In the genomic region with DNA sequence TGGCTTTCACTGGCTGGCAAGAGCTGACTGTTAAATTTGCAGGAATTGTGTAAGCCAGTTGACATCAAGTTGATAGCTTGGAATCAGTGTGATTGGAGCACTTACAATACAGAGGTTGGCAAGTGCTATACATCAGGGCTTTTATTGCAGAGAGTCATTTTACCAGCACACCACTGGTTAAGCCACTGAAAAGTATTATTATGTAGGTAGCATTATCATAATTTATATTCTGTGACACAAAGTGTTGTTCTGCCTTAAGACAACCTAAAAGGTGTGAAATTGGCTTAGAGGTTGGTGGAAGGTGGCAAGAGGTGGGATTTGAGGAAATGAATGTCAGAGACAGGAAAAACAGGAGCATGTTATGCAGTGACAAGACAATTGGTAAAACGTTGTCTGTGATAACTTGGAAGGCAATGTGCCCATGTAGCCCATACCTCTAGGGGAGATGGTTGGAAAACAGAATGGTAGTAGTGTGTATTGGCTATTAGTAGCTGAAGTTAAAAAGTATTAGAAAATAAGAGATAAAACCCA, we compare ENCODE assay signal across 15 cellular contexts.
DNase-seq lines count a peak whose midpoint lies in the region; ATAC-seq and TF ChIP-seq lines count a peak whose summit lies in the region.
"Had no signal": no experiment of that assay in that cellular context is flagged by ENCODE, and none has a peak within 500 bp of the region (broad histone marks: within the 10 kb centered on the region; RNA-seq: fewer than 3 reads in every experiment).

No MANE protein-coding gene starts in this region.

- H2BK120ac ChIP-seq in mesendoderm (ENCODE audit: low read depth, low read length) = no peak overlapping the region

- no peak overlapping the region for H4K8ac ChIP-seq in mesendoderm (ENCODE audit: low read depth, low read length)

- no peaks in the 10 kb centered on the region for H3K79me2 ChIP-seq in mesendoderm (ENCODE audit: control insufficient read depth, insufficient read depth, low read length)

- no peak overlapping the region for H4K5ac ChIP-seq in mesendoderm (ENCODE audit: low read length)

- no peak for TF ChIP-seq POLR2A in gastrocnemius medialis (IDR thresholded peaks at IDR 0.05)
- TF ChIP-seq POLR2A in suprapubic skin (IDR thresholded peaks at IDR 0.05) = no peak

- DNase-seq in mesendoderm = no peak
- no peak for DNase-seq in right atrium auricular region (ENCODE audit: low spot score)
- no peak for DNase-seq in gastrocnemius medialis
- no peak for DNase-seq in suprapubic skin (ENCODE audit: low spot score in 2 of 2)
- DNase-seq: C1 segment of cervical spinal cord, GF-D8, H9, KBM-7, NCI-H1436 treated with DMSO at 0.1 percent for 48 hours, NCI-H526, SHP77 had no signal

- WGBS in mesendoderm (ENCODE audit: extremely low coverage, insufficient coverage, low lambda C conversion rate) = no CpG with 5 or more reads among the region's 1 CpG
- WGBS in suprapubic skin = 43% methylated on average over 1 of the region's 1 CpG

- no peak overlapping the region for H3K4me2 ChIP-seq in mesendoderm (ENCODE audit: low read length)

- H2BK15ac ChIP-seq in mesendoderm (replicated peaks; ENCODE audit: low read depth) = no peak overlapping the region

- H3K36me3 ChIP-seq in mesendoderm (ENCODE audit: control insufficient read depth, insufficient read depth, low read length) = no peaks in the 10 kb centered on the region
- no peaks in the 10 kb centered on the region for H3K36me3 ChIP-seq in right atrium auricular region
- no peaks in the 10 kb centered on the region for H3K36me3 ChIP-seq in gastrocnemius medialis
- H3K36me3 ChIP-seq in suprapubic skin = no peaks in the 10 kb centered on the region

- no peak overlapping the region for H3K23ac ChIP-seq in mesendoderm (ENCODE audit: low read length)

- no peak overlapping the region for H3K9ac ChIP-seq in mesendoderm (ENCODE audit: low read length)

- H3K4me3 ChIP-seq in mesendoderm (ENCODE audit: low read length) (no peak overlapping the region), right atrium auricular region (no peak overlapping the region), gastrocnemius medialis (no peak overlapping the region), suprapubic skin (no peak overlapping the region)

- H3K9me3 ChIP-seq in right atrium auricular region (no peaks in the 10 kb centered on the region), gastrocnemius medialis (no peaks in the 10 kb centered on the region), suprapubic skin (no peaks in the 10 kb centered on the region)

- H3K27me3 ChIP-seq in mesendoderm (ENCODE audit: insufficient read depth, low read length, poor library complexity) (no peaks in the 10 kb centered on the region), right atrium auricular region (no peaks in the 10 kb centered on the region), gastrocnemius medialis (no peaks in the 10 kb centered on the region), suprapubic skin (no peaks in the 10 kb centered on the region)

- peaks cover 5% of the 10 kb centered on the region for H3K4me1 ChIP-seq in mesendoderm (ENCODE audit: control insufficient read depth, low read depth, low read length)
- H3K4me1 ChIP-seq in right atrium auricular region = peaks cover 0 to 7% of the 10 kb centered on the region in 2 donors
- peaks cover 18 to 25% of the 10 kb centered on the region in 2 donors for H3K4me1 ChIP-seq in gastrocnemius medialis
- peaks cover 20% of the 10 kb centered on the region for H3K4me1 ChIP-seq in suprapubic skin

- no peak overlapping the region for H3K4ac ChIP-seq in mesendoderm (ENCODE audit: low read depth, low read length)

- H3K27ac ChIP-seq in mesendoderm (ENCODE audit: low read depth, low read length) = no peak overlapping the region
- no peak overlapping the region for H3K27ac ChIP-seq in right atrium auricular region
- no peak overlapping the region for H3K27ac ChIP-seq in gastrocnemius medialis
- H3K27ac ChIP-seq in suprapubic skin = no peak overlapping the region

- H3K79me1 ChIP-seq in mesendoderm (ENCODE audit: low read length) = no peaks in the 10 kb centered on the region

- TF ChIP-seq EP300 in suprapubic skin (IDR thresholded peaks at IDR 0.05) = no peak

- H2BK5ac ChIP-seq in mesendoderm (ENCODE audit: low read length) = no peak overlapping the region

- intact Hi-C loops in gastrocnemius medialis (cut with DNase I; ENCODE audit: low total_unique reads) = no loop called here

- H3K18ac ChIP-seq in mesendoderm (ENCODE audit: low read length) = no peak overlapping the region

- in situ Hi-C loops in gastrocnemius medialis (cut with MboI; ENCODE audit: low sequenced_read_pairs in 4 of 4) = no loop called here

- TF ChIP-seq CTCF in right atrium auricular region (IDR thresholded peaks at IDR 0.05) = no peak
- TF ChIP-seq CTCF in gastrocnemius medialis (IDR thresholded peaks at IDR 0.05 in 4 of 5, conservative IDR thresholded peaks at IDR 0.05 in 1 of 5) = no peak
- TF ChIP-seq CTCF in suprapubic skin (IDR thresholded peaks at IDR 0.05) = no peak

- peak; percentile 8 for ATAC-seq in GM18868 (IDR thresholded peaks at IDR 0.05; ENCODE audit: unreplicated experiment)
- peak; percentile 19 for ATAC-seq in GM21528 (IDR thresholded peaks at IDR 0.05; ENCODE audit: low FRiP score, unreplicated experiment)
- peak; percentile 27 for ATAC-seq in HG03432 (IDR thresholded peaks at IDR 0.05; ENCODE audit: unreplicated experiment)
- no peak for ATAC-seq in gastrocnemius medialis
- ATAC-seq in SK-N-SH treated with all-trans-retinoic acid at 6 μM for 48 hours = no peak

- H3K56ac ChIP-seq in mesendoderm (ENCODE audit: low read length) = peak overlapping the region; percentile 20

- no peak overlapping the region for H2AK5ac ChIP-seq in mesendoderm (ENCODE audit: low read length)

TF ChIP-seq in SK-N-SH treated with all-trans-retinoic acid at 6 μM for 48 hours, 23 proteins besides CTCF, POLR2A, EP300 and RAD21 (continues in another document):
- no peak for TF ChIP-seq ISL1 (CRISPR knock-in tag; IDR thresholded peaks at IDR 0.05)
- no peak for TF ChIP-seq POU6F1 (CRISPR knock-in tag; IDR thresholded peaks at IDR 0.05; ENCODE audit: borderline replicate concordance, low read depth)
- TF ChIP-seq, protein P1, sequence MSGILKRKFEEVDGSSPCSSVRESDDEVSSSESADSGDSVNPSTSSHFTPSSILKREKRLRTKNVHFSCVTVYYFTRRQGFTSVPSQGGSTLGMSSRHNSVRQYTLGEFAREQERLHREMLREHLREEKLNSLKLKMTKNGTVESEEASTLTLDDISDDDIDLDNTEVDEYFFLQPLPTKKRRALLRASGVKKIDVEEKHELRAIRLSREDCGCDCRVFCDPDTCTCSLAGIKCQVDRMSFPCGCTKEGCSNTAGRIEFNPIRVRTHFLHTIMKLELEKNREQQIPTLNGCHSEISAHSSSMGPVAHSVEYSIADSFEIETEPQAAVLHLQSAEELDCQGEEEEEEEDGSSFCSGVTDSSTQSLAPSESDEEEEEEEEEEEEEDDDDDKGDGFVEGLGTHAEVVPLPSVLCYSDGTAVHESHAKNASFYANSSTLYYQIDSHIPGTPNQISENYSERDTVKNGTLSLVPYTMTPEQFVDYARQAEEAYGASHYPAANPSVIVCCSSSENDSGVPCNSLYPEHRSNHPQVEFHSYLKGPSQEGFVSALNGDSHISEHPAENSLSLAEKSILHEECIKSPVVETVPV (CRISPR knock-in tag; IDR thresholded peaks at IDR 0.05) = no peak
- no peak for TF ChIP-seq TSHZ2 (CRISPR knock-in tag; IDR thresholded peaks at IDR 0.05)
- TF ChIP-seq TOX (CRISPR knock-in tag; IDR thresholded peaks at IDR 0.05; ENCODE audit: borderline replicate concordance) = no peak
- TF ChIP-seq BACH2 (CRISPR knock-in tag; IDR thresholded peaks at IDR 0.05; ENCODE audit: borderline replicate concordance) = no peak

Comparison
In these comparisons a context has a peak if more than half of its experiments do, and no peak if none do; other contexts are left out.
1. ATAC-seq: peak in GM18868 (single experiment), GM21528 (single experiment) and HG03432 (single experiment); none in gastrocnemius medialis (0 of 2) and SK-N-SH treated with all-trans-retinoic acid at 6 μM for 48 hours (single experiment).